Comparison of ENCODE assay signal across 9 cellular contexts in genomic region chr2:29196792-29197788, GRCh38.
DNase-seq lines count a peak whose midpoint lies in the region; ATAC-seq and TF ChIP-seq lines count a peak whose summit lies in the region.
"Had no signal": no experiment of that assay in that cellular context is flagged by ENCODE, and none has a peak within 500 bp of the region (broad histone marks: within the 10 kb centered on the region; RNA-seq: fewer than 3 reads in every experiment).

No MANE protein-coding gene starts in this region.

- ATAC-seq in Right ventricle myocardium superior (ENCODE audit: poor library complexity), result peak; percentile 94
- no peak for ATAC-seq in GM21619 (IDR thresholded peaks at IDR 0.05; ENCODE audit: unreplicated experiment)

- CTCF ChIA-PET in activated naive CD4-positive, alpha-beta T cell treated with anti-CD3 and anti-CD28 coated beads, Interleukin-2, amount 10 ng/mL, durations not matched to agents 7 days and 5 days (lab: Charles Lee), result interaction anchor here (1.0 kb wide), 1 partner anchor 237 kb away, joined by 5 read pairs; no protein-coding TSS in a partner anchor

- intact Hi-C loops in Right ventricle myocardium superior (cut with DNase I), result no loop called here

- DNase-seq in activated gamma-delta T cell treated with Interleukin-2 at 50 U/mL for 16 hours, result peak; percentile 76
- DNase-seq in activated gamma-delta T cell (lab: John Stamatoyannopoulos, UW), result no peak
- peak; percentile 77 for DNase-seq in MM.1S
- DNase-seq in SK-N-DZ (ENCODE audit: low spot score), result peak; percentile 69
- DNase-seq in activated naive CD4-positive, alpha-beta T cell treated with anti-CD3 and anti-CD28 coated beads, Interleukin-2, amount 10 ng/mL, durations not matched to agents 7 days and 5 days, result peak; percentile 87
- DNase-seq in Right ventricle myocardium superior, result peak; percentile 71
- DNase-seq in putamen (ENCODE audit: low spot score), result peak; percentile 57

- H2AFZ ChIP-seq in MM.1S (ENCODE audit: low read length), result no peak overlapping the region

- no peaks in the 10 kb centered on the region for H4K20me1 ChIP-seq in MM.1S (ENCODE audit: insufficient read depth, low read length)

- H3K4me3 Mint-ChIP-seq in activated naive CD4-positive, alpha-beta T cell treated with anti-CD3 and anti-CD28 coated beads, Interleukin-2, amount 10 ng/mL, durations not matched to agents 7 days and 5 days, result no peak overlapping the region
- H3K4me3 Mint-ChIP-seq: stimulated activated naive CD8-positive, alpha-beta T cell treated with anti-CD3 and anti-CD28 coated beads, Interleukin-15, Interleukin-2, amounts not matched to agents 100 ng/mL and 50 ng/mL, for 24 hours had no signal

- H3K4me2 ChIP-seq in MM.1S (ENCODE audit: low read depth, low read length), result no peak overlapping the region

- no peaks in the 10 kb centered on the region for H3K79me2 ChIP-seq in MM.1S (ENCODE audit: low read length)

- no peaks in the 10 kb centered on the region for H3F3A ChIP-seq in MM.1S (ENCODE audit: insufficient read depth, low read length)

- no peaks in the 10 kb centered on the region for H3K9me3 Mint-ChIP-seq in activated naive CD4-positive, alpha-beta T cell treated with anti-CD3 and anti-CD28 coated beads, Interleukin-2, amount 10 ng/mL, durations not matched to agents 7 days and 5 days
- H3K9me3 Mint-ChIP-seq: stimulated activated naive CD8-positive, alpha-beta T cell treated with anti-CD3 and anti-CD28 coated beads, Interleukin-15, Interleukin-2, amounts not matched to agents 100 ng/mL and 50 ng/mL, for 24 hours had no signal

- H3K27ac Mint-ChIP-seq in activated naive CD4-positive, alpha-beta T cell treated with anti-CD3 and anti-CD28 coated beads, Interleukin-2, amount 10 ng/mL, durations not matched to agents 7 days and 5 days, result no peak overlapping the region
- H3K27ac Mint-ChIP-seq: stimulated activated naive CD8-positive, alpha-beta T cell treated with anti-CD3 and anti-CD28 coated beads, Interleukin-15, Interleukin-2, amounts not matched to agents 100 ng/mL and 50 ng/mL, for 24 hours had no signal

- TF ChIP-seq CTCF in MM.1S (IDR thresholded peaks at IDR 0.05; ENCODE audit: low read length), result peak; percentile 90

- no peaks in the 10 kb centered on the region for H3K36me3 ChIP-seq in MM.1S (replicated peaks; ENCODE audit: insufficient read depth, low read length)

- H3K9me3 ChIP-seq in MM.1S (replicated peaks; ENCODE audit: insufficient read depth, low read length), result no peaks in the 10 kb centered on the region

- no peaks in the 10 kb centered on the region for H3K27me3 Mint-ChIP-seq in activated naive CD4-positive, alpha-beta T cell treated with anti-CD3 and anti-CD28 coated beads, Interleukin-2, amount 10 ng/mL, durations not matched to agents 7 days and 5 days
- H3K27me3 Mint-ChIP-seq: stimulated activated naive CD8-positive, alpha-beta T cell treated with anti-CD3 and anti-CD28 coated beads, Interleukin-15, Interleukin-2, amounts not matched to agents 100 ng/mL and 50 ng/mL, for 24 hours had no signal

- H3K9me2 ChIP-seq in MM.1S (replicated peaks; ENCODE audit: insufficient read depth, low read length), result no peaks in the 10 kb centered on the region

- H3K27ac ChIP-seq in MM.1S (ENCODE audit: low read length), result no peak overlapping the region

- no peaks in the 10 kb centered on the region for H3K4me1 ChIP-seq in MM.1S (ENCODE audit: low read length)

- H3K4me3 ChIP-seq in MM.1S (ENCODE audit: low read length), result no peak overlapping the region

- H3K9ac ChIP-seq in MM.1S (ENCODE audit: low read length), result no peak overlapping the region

- H3K36me3 Mint-ChIP-seq in activated naive CD4-positive, alpha-beta T cell treated with anti-CD3 and anti-CD28 coated beads, Interleukin-2, amount 10 ng/mL, durations not matched to agents 7 days and 5 days, result no peaks in the 10 kb centered on the region

- no peaks in the 10 kb centered on the region for H3K27me3 ChIP-seq in MM.1S (replicated peaks; ENCODE audit: insufficient read depth, low read length)

- no peaks in the 10 kb centered on the region for H3K4me1 Mint-ChIP-seq in activated naive CD4-positive, alpha-beta T cell treated with anti-CD3 and anti-CD28 coated beads, Interleukin-2, amount 10 ng/mL, durations not matched to agents 7 days and 5 days
